In genomic region chr1:239898067-239898730, GRCh38 we compare ENCODE assay signal across 8 cellular contexts.
DNase-seq lines count a peak whose midpoint lies in the region; ATAC-seq and TF ChIP-seq lines count a peak whose summit lies in the region.

No MANE protein-coding gene starts in this region.

- WGBS in adrenal gland, 4 donors = 13 to 16% (median 14%) methylated on average over 15 of the region's 15 CpGs

- H3K9me3 ChIP-seq in SU-DHL-6 (ENCODE audit: insufficient read depth, low read length) (no peaks in the 10 kb centered on the region), adrenal gland (replicated peaks in 1 of 3) (no peaks in the 10 kb centered on the region), left ventricle myocardium inferior (replicated peaks) (no peaks in the 10 kb centered on the region)

- no peak overlapping the region for H3K9ac ChIP-seq in SU-DHL-6 (ENCODE audit: low read length)

- H3K27me3 ChIP-seq in SU-DHL-6 (ENCODE audit: low read length) (no peaks in the 10 kb centered on the region), adrenal gland (no peaks in the 10 kb centered on the region), left ventricle myocardium inferior (ENCODE audit: low read depth) (peaks cover 41% of the 10 kb centered on the region)

- H3K4me2 ChIP-seq in SU-DHL-6 (ENCODE audit: low read depth, low read length, poor library complexity, severe bottlenecking) = no peak overlapping the region

- intact Hi-C loops in adrenal gland (cut with DNase I) = loop anchor here in 1 of 2 donors (2.0 kb wide), 1 partner anchor 493 kb away; no protein-coding TSS in a partner anchor
- intact Hi-C loops in left ventricle myocardium inferior (cut with micrococcal nuclease) = loop anchor here (5.0 kb wide), 2 partner anchors 491 to 1646 kb away; no protein-coding TSS in a partner anchor

- TF ChIP-seq POLR2A in adrenal gland (IDR thresholded peaks at IDR 0.05) = no peak

- no peak overlapping the region for H3K4me3 ChIP-seq in SU-DHL-6 (ENCODE audit: insufficient read depth, low read length, poor library complexity, severe bottlenecking)
- H3K4me3 ChIP-seq in adrenal gland = no peak overlapping the region
- H3K4me3 ChIP-seq in left ventricle myocardium inferior = peak overlapping the region; percentile 23

- no peaks in the 10 kb centered on the region for H3F3A ChIP-seq in SU-DHL-6 (ENCODE audit: insufficient read depth)

- no peaks in the 10 kb centered on the region for H3K9me2 ChIP-seq in SU-DHL-6 (replicated peaks; ENCODE audit: insufficient read depth, low read length)

- H3K27ac ChIP-seq in SU-DHL-6 (ENCODE audit: low read depth, low read length) (no peak overlapping the region), adrenal gland (no peak overlapping the region), left ventricle myocardium inferior (replicated peaks) (no peak overlapping the region)

- peak; percentile 24 for DNase-seq in NCI-H1092 (lab: John Stamatoyannopoulos, UW)
- peak; percentile 68 to 90 (median 82) for DNase-seq in adrenal gland
- DNase-seq in left ventricle myocardium inferior = peak; percentile 50
- DNase-seq in renal cortical epithelial cell (ENCODE audit: low read depth) = peak; percentile 82
- no peak for DNase-seq in mesenteric fat pad (ENCODE audit: low spot score)

- no peak overlapping the region for H2AFZ ChIP-seq in SU-DHL-6 (ENCODE audit: low read depth, low read length, severe bottlenecking)

- H3K4me1 ChIP-seq in adrenal gland (replicated peaks in 1 of 2) (no peaks in the 10 kb centered on the region), left ventricle myocardium inferior (peaks cover 4% of the 10 kb centered on the region)

- H4K20me1 ChIP-seq in SU-DHL-6 (ENCODE audit: low read depth, low read length) = no peaks in the 10 kb centered on the region

- ATAC-seq in HG02642 (IDR thresholded peaks at IDR 0.05; ENCODE audit: poor library complexity, unreplicated experiment) = peak; percentile 94

- H3K36me3 ChIP-seq in SU-DHL-6 (ENCODE audit: low read length) (no peaks in the 10 kb centered on the region), adrenal gland (replicated peaks in 1 of 2) (no peaks in the 10 kb centered on the region), left ventricle myocardium inferior (no peaks in the 10 kb centered on the region)

- TF ChIP-seq CTCF in GM12873 (IDR thresholded peaks at IDR 0.05; ENCODE audit: insufficient read depth, low read depth, low read length, missing control alignments) (peak; percentile 94), SU-DHL-6 (IDR thresholded peaks at IDR 0.05; ENCODE audit: insufficient read depth, low read length, poor library complexity, severe bottlenecking) (peak; percentile 84), adrenal gland (IDR thresholded peaks at IDR 0.05) (peak; percentile 92 to 94 (median 93)), left ventricle myocardium inferior (IDR thresholded peaks at IDR 0.05; ENCODE audit: borderline replicate concordance) (peak; percentile 96)

- H3K79me2 ChIP-seq in SU-DHL-6 (ENCODE audit: insufficient read depth, low read length) = no peaks in the 10 kb centered on the region
